Comparison of ENCODE assay signal across 16 cellular contexts in the genomic region with DNA sequence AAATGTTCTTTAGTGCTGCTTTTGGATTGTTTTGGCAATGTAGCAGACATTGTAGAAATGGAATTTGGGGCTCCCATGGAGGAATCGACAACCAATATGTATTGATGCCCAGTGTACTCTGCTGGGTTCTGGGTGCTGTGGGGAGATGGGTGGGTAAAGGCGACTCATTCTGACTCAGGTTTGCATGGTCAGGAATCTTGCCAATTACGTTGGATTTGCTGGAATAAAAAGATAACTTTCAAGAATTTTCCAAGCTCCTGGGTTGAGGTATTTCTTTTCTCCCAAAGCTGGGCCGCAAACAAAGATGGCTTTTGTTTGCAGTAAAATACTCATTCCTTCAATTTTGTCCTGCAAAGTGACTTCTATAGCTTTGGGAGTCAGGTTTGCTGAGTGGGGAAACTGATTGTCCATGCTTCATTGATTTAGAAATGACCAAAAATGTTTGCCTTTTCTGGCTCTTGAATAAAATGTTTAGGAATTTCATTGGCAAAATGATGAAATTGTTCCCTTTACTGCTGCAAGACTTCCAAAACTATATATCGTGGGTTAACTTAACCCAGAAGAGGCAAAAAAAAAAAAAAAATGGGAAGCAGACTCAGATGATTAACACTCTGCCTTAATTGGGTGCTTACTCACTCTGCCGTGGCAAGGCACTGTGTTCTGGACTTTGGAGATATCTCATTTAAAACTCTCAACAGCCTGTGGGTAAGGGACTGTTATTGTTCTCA. TPM values are rescaled to one million over a fixed set of nuclear protein-coding genes. Genes with fewer than 3 reads are reported as not detected.
DNase-seq lines count a peak whose midpoint lies in the region; TF ChIP-seq lines count a peak whose summit lies in the region.
"Had no signal": no experiment of that assay in that cellular context is flagged by ENCODE, and none has a peak within 500 bp of the region (broad histone marks: within the 10 kb centered on the region; RNA-seq: fewer than 3 reads in every experiment).

No MANE protein-coding gene starts in this region.

- no peak overlapping the region for H3K27ac ChIP-seq in substantia nigra (ENCODE audit: low read depth, low read length, poor library complexity, severe bottlenecking)
- H3K27ac ChIP-seq: spleen, upper lobe of left lung, WERI-Rb-1 had no signal

- no peak overlapping the region for H3K27ac Mint-ChIP-seq in progenitor cell of endocrine pancreas
- H3K27ac Mint-ChIP-seq: stimulated activated naive B cell treated with anti-CD40 and anti-IgM and Interleukin-4, amounts not matched to agents 10 μg/mL and 1 μg/mL and 100 μg/mL, for 72 hours had no signal

- peaks cover 22% of the 10 kb centered on the region for H3K4me1 Mint-ChIP-seq in progenitor cell of endocrine pancreas (ENCODE audit: low read depth)

- H3K4me3 ChIP-seq in astrocyte of the spinal cord (ENCODE audit: low read depth, low read length), result no peak overlapping the region
- H3K4me3 ChIP-seq: spleen, upper lobe of left lung had no signal

- no peaks in the 10 kb centered on the region for H3K36me3 Mint-ChIP-seq in progenitor cell of endocrine pancreas (ENCODE audit: insufficient read depth)
- H3K36me3 Mint-ChIP-seq: stimulated activated naive B cell treated with anti-CD40 and anti-IgM and Interleukin-4, amounts not matched to agents 10 μg/mL and 1 μg/mL and 100 μg/mL, for 72 hours had no signal

- in situ Hi-C loops in astrocyte of the spinal cord (cut with HindIII; ENCODE audit: low sequenced_read_pairs), result no loop called here

- H3K27me3 Mint-ChIP-seq in progenitor cell of endocrine pancreas, result no peaks in the 10 kb centered on the region

- DNase-seq in COLO829 (ENCODE audit: low spot score) (peak; percentile 60), M059J (ENCODE audit: low read depth) (peak; percentile 72), astrocyte of the spinal cord (ENCODE audit: low read depth, low spot score) (peak; percentile 65), kidney tubule cell (ENCODE audit: low spot score) (peak; percentile 48), NCI-H187 (lab: John Stamatoyannopoulos, UW) (no peak), progenitor cell of endocrine pancreas (ENCODE audit: low spot score, unreplicated experiment) (no peak), H4 (ENCODE audit: low spot score) (no peak), substantia nigra (lab: John Stamatoyannopoulos, UW) (no peak)
- DNase-seq: activated CD8-positive, alpha-beta memory T cell treated with anti-CD3 and anti-CD28 coated beads for 24 hours; anterior cingulate cortex; left ventricle myocardium superior; NCI-H1436 treated with DMSO at 0.1 percent for 48 hours; spleen; stimulated activated naive B cell treated with anti-CD40 and anti-IgM and Interleukin-4, amounts not matched to agents 10 μg/mL and 1 μg/mL and 100 μg/mL, for 72 hours; upper lobe of left lung; WERI-Rb-1 had no signal

- no peak overlapping the region for H3K4me3 Mint-ChIP-seq in progenitor cell of endocrine pancreas (ENCODE audit: low read depth)

- no peak for TF ChIP-seq CTCF in astrocyte of the spinal cord (IDR thresholded peaks at IDR 0.05; ENCODE audit: low read depth, low read length)
- TF ChIP-seq CTCF in progenitor cell of endocrine pancreas (IDR thresholded peaks at IDR 0.05; ENCODE audit: unreplicated experiment), result no peak

- no peaks in the 10 kb centered on the region for H3K9me3 Mint-ChIP-seq in progenitor cell of endocrine pancreas (ENCODE audit: low read depth)
- H3K9me3 Mint-ChIP-seq: stimulated activated naive B cell treated with anti-CD40 and anti-IgM and Interleukin-4, amounts not matched to agents 10 μg/mL and 1 μg/mL and 100 μg/mL, for 72 hours had no signal

RNA-seq across cellular contexts. Expression of gene RTL9, which starts 57.0 kb away (rescaled TPM):
- total RNA-seq in M059J (2014; rRNA removed; shearing (Covaris generic)), result 0.02 and 0.12 TPM in 2 replicates
- total RNA-seq in progenitor cell of endocrine pancreas, result 1.4 and 1.5 TPM in 2 replicates
- 0.04 and 0.15 TPM in 2 replicates for total RNA-seq in H4 (2014; rRNA removed; shearing (Covaris generic))
- total RNA-seq: spleen had no signal

Comparison
In these comparisons a context has a peak if more than half of its experiments do, and no peak if none do; other contexts are left out.
1. DNase-seq: peak in COLO829 (single experiment), M059J (single experiment), astrocyte of the spinal cord (single experiment) and kidney tubule cell (single experiment); none in NCI-H187 (0 of 2), progenitor cell of endocrine pancreas (single experiment), H4 (single experiment) and substantia nigra (0 of 49).